In the genomic region with DNA sequence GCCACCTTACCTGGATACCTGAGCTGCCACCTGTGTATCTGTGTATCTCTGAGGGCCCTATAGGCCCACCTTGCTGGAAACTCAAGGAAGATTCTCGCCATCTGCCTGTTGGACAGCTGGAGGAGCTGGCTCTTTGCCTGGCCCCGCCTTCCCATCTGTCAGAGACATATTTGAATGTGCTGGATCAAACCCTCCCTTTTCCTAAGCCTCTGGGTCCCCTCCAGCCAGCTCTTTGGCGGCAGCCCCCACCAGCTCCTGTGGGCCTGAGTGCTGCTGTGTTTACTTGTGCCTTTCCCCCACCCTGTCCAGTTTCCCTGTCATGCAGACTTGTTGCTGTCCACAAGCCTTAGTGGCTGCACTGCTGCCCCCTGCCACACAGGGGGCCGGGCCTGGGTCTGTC, we compare ENCODE assay signal across 9 cellular contexts. TPM values are rescaled to one million over a fixed set of nuclear protein-coding genes. Genes with fewer than 3 reads are reported as not detected.
DNase-seq lines count a peak whose midpoint lies in the region; ATAC-seq and TF ChIP-seq lines count a peak whose summit lies in the region.
"Had no signal": no experiment of that assay in that cellular context is flagged by ENCODE, and none has a peak within 500 bp of the region (broad histone marks: within the 10 kb centered on the region; RNA-seq: fewer than 3 reads in every experiment).

No MANE protein-coding gene starts in this region.

- H3K27ac ChIP-seq in rectal smooth muscle tissue (ENCODE audit: low read depth, low read length) (peak overlapping the region; percentile 7), foreskin keratinocyte (no peak overlapping the region)

- TF ChIP-seq CTCF in foreskin keratinocyte (conservative IDR thresholded peaks at IDR 0.05): no peak

- no peak overlapping the region for H3K9ac ChIP-seq in rectal smooth muscle tissue (ENCODE audit: low read length)

- peaks cover 19% of the 10 kb centered on the region for H3K4me1 ChIP-seq in rectal smooth muscle tissue (ENCODE audit: control insufficient read depth, insufficient read depth, low read length)
- peaks cover 15% of the 10 kb centered on the region for H3K4me1 ChIP-seq in foreskin keratinocyte

- peak; percentile 90 for DNase-seq in DMS53 (lab: John Stamatoyannopoulos, UW)
- peak; percentile 90 for DNase-seq in NCI-H446 treated with DMSO at 0.1 percent for 48 hours (lab: John Stamatoyannopoulos, UW)
- peak; percentile 28 to 42 for DNase-seq in erythroblast (lab: John Stamatoyannopoulos, UW)
- DNase-seq in Kasumi-1 (lab: John Stamatoyannopoulos, UW): no peak
- DNase-seq in foreskin keratinocyte: no peak
- DNase-seq: dermis blood vessel endothelial cell had no signal

- H3K36me3 ChIP-seq in rectal smooth muscle tissue (ENCODE audit: control insufficient read depth, insufficient read depth, low read length): peaks cover 16% of the 10 kb centered on the region

- no peak for TF ChIP-seq POLR2A in erythroblast (IDR thresholded peaks at IDR 0.05; ENCODE audit: low read length)

- H3K27me3 ChIP-seq in rectal smooth muscle tissue (ENCODE audit: control insufficient read depth, insufficient read depth, low read length): no peaks in the 10 kb centered on the region
- H3K27me3 ChIP-seq in foreskin keratinocyte: no peaks in the 10 kb centered on the region

- H3K4me3 ChIP-seq in rectal smooth muscle tissue (ENCODE audit: low read length): no peak overlapping the region

- ATAC-seq in HG03095 (IDR thresholded peaks at IDR 0.05; ENCODE audit: unreplicated experiment) (no peak), GM19324 (IDR thresholded peaks at IDR 0.05; ENCODE audit: low FRiP score, unreplicated experiment) (no peak), foreskin keratinocyte (no peak)

RNA-seq across cellular contexts. Expression of a gene that starts 55.9 kb away (rescaled TPM):
- total RNA-seq in foreskin keratinocyte: 178 and 184 TPM in 2 replicates
- polyA plus RNA-seq in foreskin keratinocyte: 176 and 181 TPM in 2 replicates

Comparison
In these comparisons a context has a peak if more than half of its experiments do, and no peak if none do; other contexts are left out.
1. DNase-seq: peak in DMS53 (single experiment), NCI-H446 treated with DMSO at 0.1 percent for 48 hours (single experiment) and erythroblast (2 of 2); none in Kasumi-1 (0 of 2) and foreskin keratinocyte (0 of 2).